In the genomic region with DNA sequence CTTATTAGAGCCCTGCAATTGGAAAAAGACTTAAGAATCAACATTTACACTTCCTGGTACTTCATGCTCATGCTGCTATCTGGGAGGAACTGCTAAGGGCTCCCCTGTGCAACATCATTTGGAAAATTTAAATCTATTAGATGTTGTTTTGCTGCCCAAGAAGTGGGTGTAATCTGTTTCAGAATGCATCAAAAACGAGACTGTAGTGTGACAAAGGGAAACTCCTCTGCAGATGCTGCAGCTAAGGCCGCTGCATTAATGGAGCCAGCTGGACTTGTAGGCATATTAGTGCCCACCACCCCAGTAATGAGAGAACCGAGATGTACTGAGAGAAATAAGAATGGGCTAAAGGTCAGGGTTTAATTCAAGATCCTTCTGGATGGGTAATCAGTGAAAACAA, we compare ENCODE assay signal across 16 cellular contexts.
A peak's percentile ranks its signal among the peaks of the same experiment; 100 is the strongest.
DNase-seq lines count a peak whose midpoint lies in the region; ATAC-seq and TF ChIP-seq lines count a peak whose summit lies in the region.
"Had no signal": no experiment of that assay in that cellular context is flagged by ENCODE, and none has a peak within 500 bp of the region (broad histone marks: within the 10 kb centered on the region; RNA-seq: fewer than 3 reads in every experiment).

No MANE protein-coding gene starts in this region.

- H3K4me3 Mint-ChIP-seq in stimulated activated memory B cell treated with anti-CD40 and anti-IgM and Interleukin-4, amounts not matched to agents 10 μg/mL and 1 μg/mL and 100 μg/mL, for 72 hours, result no peak overlapping the region
- H3K4me3 Mint-ChIP-seq: HFFc6; T-helper 2 cell treated with Interferon-gamma antibody and Interleukin-4, amounts not matched to agents 5 μg/mL and 100 μg/mL, for 36 hours had no signal

- ATAC-seq in GM18867 (IDR thresholded peaks at IDR 0.05; ENCODE audit: unreplicated experiment) (peak; percentile 56), HG02571 (IDR thresholded peaks at IDR 0.05; ENCODE audit: unreplicated experiment) (peak; percentile 73), HG03045 (IDR thresholded peaks at IDR 0.05; ENCODE audit: unreplicated experiment) (peak; percentile 55), GM18505 (IDR thresholded peaks at IDR 0.05; ENCODE audit: unreplicated experiment) (no peak), HG02884 (IDR thresholded peaks at IDR 0.05; ENCODE audit: unreplicated experiment) (no peak)
- peak; percentile 39 for ATAC-seq in stimulated activated memory B cell treated with anti-CD40 and anti-IgM and Interleukin-4, amounts not matched to agents 10 μg/mL and 1 μg/mL and 100 μg/mL, for 72 hours

- H3K36me3 Mint-ChIP-seq in stimulated activated memory B cell treated with anti-CD40 and anti-IgM and Interleukin-4, amounts not matched to agents 10 μg/mL and 1 μg/mL and 100 μg/mL, for 72 hours, result no peaks in the 10 kb centered on the region

- no peaks in the 10 kb centered on the region for H3K4me1 Mint-ChIP-seq in stimulated activated memory B cell treated with anti-CD40 and anti-IgM and Interleukin-4, amounts not matched to agents 10 μg/mL and 1 μg/mL and 100 μg/mL, for 72 hours

- peaks cover 3% of the 10 kb centered on the region for H3K27me3 Mint-ChIP-seq in stimulated activated memory B cell treated with anti-CD40 and anti-IgM and Interleukin-4, amounts not matched to agents 10 μg/mL and 1 μg/mL and 100 μg/mL, for 72 hours

- no peaks in the 10 kb centered on the region for H3K9me3 Mint-ChIP-seq in stimulated activated memory B cell treated with anti-CD40 and anti-IgM and Interleukin-4, amounts not matched to agents 10 μg/mL and 1 μg/mL and 100 μg/mL, for 72 hours
- H3K9me3 Mint-ChIP-seq: HFFc6; T-helper 2 cell treated with Interferon-gamma antibody and Interleukin-4, amounts not matched to agents 5 μg/mL and 100 μg/mL, for 36 hours had no signal

- H3K27ac Mint-ChIP-seq in stimulated activated memory B cell treated with anti-CD40 and anti-IgM and Interleukin-4, amounts not matched to agents 10 μg/mL and 1 μg/mL and 100 μg/mL, for 72 hours, result no peak overlapping the region
- H3K27ac Mint-ChIP-seq: HFFc6; T-helper 2 cell treated with Interferon-gamma antibody and Interleukin-4, amounts not matched to agents 5 μg/mL and 100 μg/mL, for 36 hours had no signal

- TF ChIP-seq POLR2A in GM18505 (IDR thresholded peaks at IDR 0.05; ENCODE audit: borderline replicate concordance, extremely low read depth, insufficient read depth, insufficient read length), result no peak

- DNase-seq in amygdala (lab: John Stamatoyannopoulos, UW), result no peak
- DNase-seq: COR-L47, DMS153, HFFc6, NCI-H1105 treated with DMSO at 0.1 percent for 48 hours, NCI-H2029, NCI-H2171 treated with DMSO at 0.1 percent for 48 hours, PC-9, SW 1271 had no signal

Comparison
In these comparisons a context has a peak if more than half of its experiments do, and no peak if none do; other contexts are left out.
1. ATAC-seq: peak in GM18867 (single experiment), HG02571 (single experiment), HG03045 (single experiment) and stimulated activated memory B cell treated with anti-CD40 and anti-IgM and Interleukin-4, amounts not matched to agents 10 μg/mL and 1 μg/mL and 100 μg/mL, for 72 hours (single experiment); none in GM18505 (single experiment) and HG02884 (single experiment).